Comparison of ENCODE assay signal across 1 cellular context in the genomic region with DNA sequence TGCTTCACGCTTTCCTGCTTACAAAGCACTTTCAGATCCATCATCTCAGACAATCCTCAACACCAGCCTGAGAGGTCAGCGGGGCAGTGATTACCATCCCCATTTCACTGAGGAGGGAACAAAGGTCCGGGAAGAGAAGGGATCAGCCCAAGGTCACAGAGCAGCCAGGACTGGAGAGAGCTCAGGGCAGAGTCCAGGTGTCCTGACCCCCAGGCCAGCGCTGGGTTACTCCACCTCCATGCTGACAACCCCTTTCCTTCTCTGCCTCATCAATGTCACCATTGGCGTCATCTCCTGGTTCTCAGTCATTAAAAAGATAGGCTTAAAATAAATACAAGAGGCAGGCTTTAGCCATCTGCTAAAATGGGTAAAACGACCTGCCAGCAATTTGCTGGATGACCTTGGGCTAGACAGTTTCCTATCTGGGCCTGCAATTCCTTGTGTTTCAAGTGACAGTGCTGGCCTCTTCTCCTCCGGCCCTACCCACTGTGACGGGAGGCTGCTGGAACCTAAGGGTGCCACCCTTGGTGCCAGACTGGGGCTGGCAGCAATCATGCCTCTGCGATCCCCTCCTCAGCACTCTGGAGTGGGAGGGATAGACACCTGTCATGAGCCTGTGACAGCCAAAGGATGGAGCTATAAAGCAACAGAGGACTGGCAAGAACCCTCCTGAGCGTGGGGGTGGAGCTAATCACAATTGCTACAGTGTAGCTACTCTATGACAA.
TF ChIP-seq lines count a peak whose summit lies in the region.

No MANE protein-coding gene starts in this region.

TF ChIP-seq in HepG2, 621 proteins besides CTCF, POLR2A, EP300 and RAD21 (continued from another document):
- TF ChIP-seq ZNF407 (CRISPR knock-in tag; IDR thresholded peaks at IDR 0.05; ENCODE audit: not compliant biosample characterization): no peak
- TF ChIP-seq ZSCAN21 (CRISPR knock-in tag; IDR thresholded peaks at IDR 0.05; ENCODE audit: borderline replicate concordance): no peak
- TF ChIP-seq ZNF781 (CRISPR knock-in tag; IDR thresholded peaks at IDR 0.05; ENCODE audit: borderline replicate concordance, not compliant biosample characterization): no peak
- TF ChIP-seq SIX1 (CRISPR knock-in tag; IDR thresholded peaks at IDR 0.05; ENCODE audit: borderline replicate concordance): no peak
- TF ChIP-seq ZNF550 (CRISPR knock-in tag; IDR thresholded peaks at IDR 0.05; ENCODE audit: borderline replicate concordance): no peak
- TF ChIP-seq ISX (CRISPR knock-in tag; conservative IDR thresholded peaks at IDR 0.05): no peak
